Comparison of ENCODE assay signal across 27 cellular contexts in the genomic region with DNA sequence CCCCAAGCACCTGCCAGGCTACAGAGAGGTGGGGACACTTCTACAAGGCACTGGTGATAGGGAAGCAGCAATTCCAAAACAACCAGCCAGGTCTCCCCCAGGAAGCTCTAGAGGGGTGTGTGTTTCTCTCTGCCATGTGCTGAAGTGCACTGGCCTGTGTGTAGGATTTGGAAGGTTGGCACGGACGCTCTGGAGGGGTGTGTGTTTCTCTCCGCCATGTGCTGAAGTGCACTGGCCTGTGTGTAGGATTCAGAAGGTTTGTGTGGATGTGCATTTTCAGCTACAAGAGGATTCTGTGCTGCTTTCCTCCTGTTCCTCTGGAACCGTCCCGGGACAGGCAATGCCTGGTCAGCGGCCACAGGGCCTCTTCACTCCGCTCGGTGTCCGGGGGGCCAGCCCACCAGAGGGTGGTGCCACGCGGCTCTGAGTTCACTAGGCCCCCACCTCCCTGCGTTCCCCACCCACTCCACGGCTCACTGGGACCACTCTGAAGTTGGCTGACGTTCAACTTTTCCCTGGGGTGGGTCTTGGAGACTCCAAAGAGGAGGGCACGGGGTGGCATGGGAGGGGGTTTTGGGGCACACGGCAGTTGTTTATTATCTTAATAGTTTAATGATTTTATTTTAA.
"Had no signal": no experiment of that assay in that cellular context is flagged by ENCODE, and none has a peak within 500 bp of the region (broad histone marks: within the 10 kb centered on the region; RNA-seq: fewer than 3 reads in every experiment).

No MANE protein-coding gene starts in this region.

- H3K4me1 ChIP-seq: gastroesophageal sphincter, heart left ventricle, right lobe of liver, stomach, testis, tibial artery had no signal

- H3K27ac Mint-ChIP-seq: naive thymus-derived CD4-positive, alpha-beta T cell; nephron; stimulated activated effector memory CD8-positive, alpha-beta T cell treated with anti-CD3 and anti-CD28 coated beads, Interleukin-12 subunit alpha, Interleukin-12 subunit beta, amount 100 ng/mL, for 72 hours had no signal

- ATAC-seq: gastroesophageal sphincter; heart left ventricle; left lobe of liver; naive thymus-derived CD4-positive, alpha-beta T cell; right lobe of liver; stimulated activated effector memory CD8-positive, alpha-beta T cell treated with anti-CD3 and anti-CD28 coated beads, Interleukin-12 subunit alpha, Interleukin-12 subunit beta, amount 100 ng/mL, for 72 hours had no signal

- H2AFZ ChIP-seq: hepatocyte had no signal

- H3K27ac ChIP-seq: dorsolateral prefrontal cortex, gastroesophageal sphincter, heart left ventricle, hepatocyte, ovary, right lobe of liver, stomach, testis, tibial artery had no signal

- FAIRE-seq: colon, kidney had no signal

- H3K4me3 Mint-ChIP-seq: nephron; stimulated activated effector memory CD8-positive, alpha-beta T cell treated with anti-CD3 and anti-CD28 coated beads, Interleukin-12 subunit alpha, Interleukin-12 subunit beta, amount 100 ng/mL, for 72 hours had no signal

- H3K4me1 Mint-ChIP-seq: naive thymus-derived CD4-positive, alpha-beta T cell; nephron; stimulated activated effector memory CD8-positive, alpha-beta T cell treated with anti-CD3 and anti-CD28 coated beads, Interleukin-12 subunit alpha, Interleukin-12 subunit beta, amount 100 ng/mL, for 72 hours had no signal

- DNase-seq: caudate nucleus; cerebellar nuclear complex; effector CD4-positive, alpha-beta T cell; foreskin fibroblast; heart left ventricle; kidney; mesenchymal stem cell; midbrain; naive thymus-derived CD4-positive, alpha-beta T cell; occipital lobe; ovary; retina; right lobe of liver; stimulated activated CD4-positive, alpha-beta T cell treated with anti-CD3 and anti-CD28 coated beads, Interleukin-2, amount 100 ng/mL, for 24 hours; stimulated activated CD4-positive, alpha-beta T cell treated with anti-CD3 and anti-CD28 coated beads, Interleukin-4, amount 100 ng/mL, for 24 hours; stimulated activated naive CD4-positive, alpha-beta T cell treated with Interleukin-2 at 50 U/mL for 16 hours; stomach; testis had no signal

- H3K4me2 ChIP-seq: hepatocyte, smooth muscle cell had no signal

- H3K4me3 ChIP-seq: dorsolateral prefrontal cortex, gastroesophageal sphincter, heart left ventricle, hepatocyte, ovary, right lobe of liver, smooth muscle cell, stomach, testis, tibial artery had no signal

- H3K36me3 ChIP-seq: gastroesophageal sphincter, heart left ventricle, ovary, right lobe of liver, stomach, tibial artery had no signal

- H3K27me3 ChIP-seq: ovary, right lobe of liver, testis had no signal

- H3K36me3 Mint-ChIP-seq: stimulated activated effector memory CD8-positive, alpha-beta T cell treated with anti-CD3 and anti-CD28 coated beads, Interleukin-12 subunit alpha, Interleukin-12 subunit beta, amount 100 ng/mL, for 72 hours had no signal

- H3K9me3 ChIP-seq: ovary, right lobe of liver, testis, tibial artery had no signal

- H3K79me2 ChIP-seq: hepatocyte had no signal
